1 cellular context compared by ENCODE assay signal in the genomic region with DNA sequence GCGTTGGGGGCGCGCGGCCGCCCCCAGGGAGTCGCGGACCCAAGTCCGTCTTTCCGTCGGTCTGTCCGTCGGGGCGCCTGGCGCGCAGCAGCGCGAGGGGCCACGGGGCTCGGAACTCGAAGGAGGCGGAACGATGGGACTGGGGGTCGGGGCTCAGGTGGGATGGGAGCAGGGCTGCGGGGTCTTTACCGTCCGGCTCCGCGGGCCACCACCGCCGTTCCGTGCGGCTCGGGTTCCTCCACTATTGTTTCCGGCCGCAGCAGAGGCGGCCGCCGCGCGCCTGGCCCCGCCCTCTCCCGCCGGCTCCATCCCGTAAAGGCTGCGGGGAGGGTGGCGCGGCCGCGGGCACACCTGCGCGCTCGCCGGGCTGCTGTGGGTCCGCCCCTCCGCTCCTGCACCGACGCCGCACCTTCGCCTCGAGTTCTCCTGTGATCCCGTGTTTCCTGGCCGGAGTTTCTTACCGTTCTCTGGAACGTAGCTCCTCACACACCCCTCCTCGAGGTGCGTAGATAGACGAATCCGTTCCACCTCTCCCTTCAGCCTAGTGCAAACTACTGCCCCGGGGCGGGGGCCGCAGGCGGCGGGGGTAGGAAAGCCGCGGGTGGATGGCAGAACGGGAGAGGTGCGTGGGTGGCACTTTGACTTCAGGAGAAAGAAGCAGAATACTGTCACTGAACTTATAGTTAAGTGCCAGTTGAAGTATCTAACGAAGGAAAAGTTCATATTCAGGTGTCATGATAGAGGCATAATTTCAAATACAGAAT.
TF ChIP-seq lines count a peak whose summit lies in the region.

A gene (minus strand): TSS at position 243 of the 764 bp plus-strand sequence. CDS start 1,038 bp downstream, outside the sequence.

TF ChIP-seq in HepG2, 621 proteins besides CTCF, POLR2A, EP300 and RAD21 (continued from another document and continues in another):
- TF ChIP-seq HNRNPLL (IDR thresholded peaks at IDR 0.05; ENCODE audit: low read depth, low read length, poor library complexity, severe bottlenecking) = peak; percentile 75
- no peak for TF ChIP-seq ZBTB38 (CRISPR knock-in tag; IDR thresholded peaks at IDR 0.05)
- TF ChIP-seq ZNF589 (CRISPR knock-in tag; conservative IDR thresholded peaks at IDR 0.05) = no peak
- TF ChIP-seq ZNF121 (CRISPR knock-in tag; IDR thresholded peaks at IDR 0.05) = no peak
- TF ChIP-seq, protein P1, sequence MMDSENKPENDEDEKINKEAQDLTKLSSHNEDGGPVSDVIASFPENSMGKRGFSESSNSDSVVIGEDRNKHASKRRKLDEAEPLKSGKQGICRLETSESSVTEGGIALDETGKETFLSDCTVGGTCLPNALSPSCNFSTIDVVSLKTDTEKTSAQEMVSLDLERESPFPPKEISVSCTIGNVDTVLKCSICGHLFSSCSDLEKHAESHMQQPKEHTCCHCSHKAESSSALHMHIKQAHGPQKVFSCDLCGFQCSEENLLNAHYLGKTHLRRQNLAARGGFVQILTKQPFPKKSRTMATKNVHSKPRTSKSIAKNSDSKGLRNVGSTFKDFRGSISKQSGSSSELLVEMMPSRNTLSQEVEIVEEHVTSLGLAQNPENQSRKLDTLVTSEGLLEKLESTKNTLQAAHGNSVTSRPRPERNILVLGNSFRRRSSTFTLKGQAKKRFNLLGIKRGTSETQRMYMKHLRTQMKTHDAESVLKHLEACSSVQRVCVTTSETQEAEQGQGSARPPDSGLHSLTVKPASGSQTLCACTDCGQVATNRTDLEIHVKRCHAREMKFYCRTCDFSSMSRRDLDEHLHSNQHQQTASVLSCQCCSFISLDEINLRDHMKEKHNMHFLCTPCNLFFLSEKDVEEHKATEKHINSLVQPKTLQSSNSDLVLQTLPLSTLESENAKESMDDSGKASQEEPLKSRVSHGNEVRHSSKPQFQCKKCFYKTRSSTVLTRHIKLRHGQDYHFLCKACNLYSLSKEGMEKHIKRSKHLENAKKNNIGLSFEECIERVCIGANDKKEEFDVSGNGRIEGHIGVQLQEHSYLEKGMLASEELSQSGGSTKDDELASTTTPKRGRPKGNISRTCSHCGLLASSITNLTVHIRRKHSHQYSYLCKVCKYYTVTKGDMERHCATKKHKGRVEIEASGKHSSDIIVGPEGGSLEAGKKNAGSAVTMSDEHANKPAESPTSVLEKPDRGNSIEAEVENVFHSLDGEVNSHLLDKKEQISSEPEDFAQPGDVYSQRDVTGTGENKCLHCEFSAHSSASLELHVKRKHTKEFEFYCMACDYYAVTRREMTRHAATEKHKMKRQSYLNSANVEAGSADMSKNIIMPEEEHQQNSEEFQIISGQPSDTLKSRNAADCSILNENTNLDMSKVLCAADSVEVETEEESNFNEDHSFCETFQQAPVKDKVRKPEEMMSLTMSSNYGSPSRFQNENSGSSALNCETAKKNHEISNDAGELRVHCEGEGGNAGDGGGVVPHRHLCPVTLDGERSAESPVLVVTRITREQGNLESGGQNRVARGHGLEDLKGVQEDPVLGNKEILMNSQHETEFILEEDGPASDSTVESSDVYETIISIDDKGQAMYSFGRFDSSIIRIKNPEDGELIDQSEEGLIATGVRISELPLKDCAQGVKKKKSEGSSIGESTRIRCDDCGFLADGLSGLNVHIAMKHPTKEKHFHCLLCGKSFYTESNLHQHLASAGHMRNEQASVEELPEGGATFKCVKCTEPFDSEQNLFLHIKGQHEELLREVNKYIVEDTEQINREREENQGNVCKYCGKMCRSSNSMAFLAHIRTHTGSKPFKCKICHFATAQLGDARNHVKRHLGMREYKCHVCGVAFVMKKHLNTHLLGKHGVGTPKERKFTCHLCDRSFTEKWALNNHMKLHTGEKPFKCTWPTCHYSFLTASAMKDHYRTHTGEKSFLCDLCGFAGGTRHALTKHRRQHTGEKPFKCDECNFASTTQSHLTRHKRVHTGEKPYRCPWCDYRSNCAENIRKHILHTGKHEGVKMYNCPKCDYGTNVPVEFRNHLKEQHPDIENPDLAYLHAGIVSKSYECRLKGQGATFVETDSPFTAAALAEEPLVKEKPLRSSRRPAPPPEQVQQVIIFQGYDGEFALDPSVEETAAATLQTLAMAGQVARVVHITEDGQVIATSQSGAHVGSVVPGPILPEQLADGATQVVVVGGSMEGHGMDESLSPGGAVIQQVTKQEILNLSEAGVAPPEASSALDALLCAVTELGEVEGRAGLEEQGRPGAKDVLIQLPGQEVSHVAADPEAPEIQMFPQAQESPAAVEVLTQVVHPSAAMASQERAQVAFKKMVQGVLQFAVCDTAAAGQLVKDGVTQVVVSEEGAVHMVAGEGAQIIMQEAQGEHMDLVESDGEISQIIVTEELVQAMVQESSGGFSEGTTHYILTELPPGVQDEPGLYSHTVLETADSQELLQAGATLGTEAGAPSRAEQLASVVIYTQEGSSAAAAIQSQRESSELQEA (CRISPR knock-in tag; IDR thresholded peaks at IDR 0.05; ENCODE audit: not compliant biosample characterization) = no peak
- TF ChIP-seq ZNF570 (CRISPR knock-in tag; IDR thresholded peaks at IDR 0.05; ENCODE audit: borderline replicate concordance) = no peak
- TF ChIP-seq ZNF775 (CRISPR knock-in tag; IDR thresholded peaks at IDR 0.05; ENCODE audit: borderline replicate concordance) = no peak
- TF ChIP-seq ZSCAN12 (CRISPR knock-in tag; IDR thresholded peaks at IDR 0.05) = no peak
- no peak for TF ChIP-seq POLR2AphosphoS2 (IDR thresholded peaks at IDR 0.05; ENCODE audit: low read depth, low read length)
- TF ChIP-seq, protein P2, sequence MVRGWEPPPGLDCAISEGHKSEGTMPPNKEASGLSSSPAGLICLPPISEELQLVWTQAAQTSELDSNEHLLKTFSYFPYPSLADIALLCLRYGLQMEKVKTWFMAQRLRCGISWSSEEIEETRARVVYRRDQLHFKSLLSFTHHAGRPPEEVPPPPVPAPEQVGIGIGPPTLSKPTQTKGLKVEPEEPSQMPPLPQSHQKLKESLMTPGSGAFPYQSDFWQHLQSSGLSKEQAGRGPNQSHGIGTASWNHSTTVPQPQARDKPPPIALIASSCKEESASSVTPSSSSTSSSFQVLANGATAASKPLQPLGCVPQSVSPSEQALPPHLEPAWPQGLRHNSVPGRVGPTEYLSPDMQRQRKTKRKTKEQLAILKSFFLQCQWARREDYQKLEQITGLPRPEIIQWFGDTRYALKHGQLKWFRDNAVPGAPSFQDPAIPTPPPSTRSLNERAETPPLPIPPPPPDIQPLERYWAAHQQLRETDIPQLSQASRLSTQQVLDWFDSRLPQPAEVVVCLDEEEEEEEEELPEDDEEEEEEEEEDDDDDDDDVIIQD (CRISPR knock-in tag; IDR thresholded peaks at IDR 0.05; ENCODE audit: low read depth) = no peak
- TF ChIP-seq STAT5B (CRISPR knock-in tag; IDR thresholded peaks at IDR 0.05) = no peak
- no peak for TF ChIP-seq ZNF557 (CRISPR knock-in tag; IDR thresholded peaks at IDR 0.05)
- TF ChIP-seq ZSCAN9 (CRISPR knock-in tag; IDR thresholded peaks at IDR 0.05; ENCODE audit: borderline replicate concordance) = no peak
- peak; percentile 65 for TF ChIP-seq GABPA (IDR thresholded peaks at IDR 0.05; ENCODE audit: low read depth, low read length)
- peak; percentile 57; the same call in 1 of the 2 replicates for TF ChIP-seq GABPA (CRISPR knock-in tag; IDR thresholded peaks at IDR 0.05; ENCODE audit: low read depth)
- TF ChIP-seq, protein P3, sequence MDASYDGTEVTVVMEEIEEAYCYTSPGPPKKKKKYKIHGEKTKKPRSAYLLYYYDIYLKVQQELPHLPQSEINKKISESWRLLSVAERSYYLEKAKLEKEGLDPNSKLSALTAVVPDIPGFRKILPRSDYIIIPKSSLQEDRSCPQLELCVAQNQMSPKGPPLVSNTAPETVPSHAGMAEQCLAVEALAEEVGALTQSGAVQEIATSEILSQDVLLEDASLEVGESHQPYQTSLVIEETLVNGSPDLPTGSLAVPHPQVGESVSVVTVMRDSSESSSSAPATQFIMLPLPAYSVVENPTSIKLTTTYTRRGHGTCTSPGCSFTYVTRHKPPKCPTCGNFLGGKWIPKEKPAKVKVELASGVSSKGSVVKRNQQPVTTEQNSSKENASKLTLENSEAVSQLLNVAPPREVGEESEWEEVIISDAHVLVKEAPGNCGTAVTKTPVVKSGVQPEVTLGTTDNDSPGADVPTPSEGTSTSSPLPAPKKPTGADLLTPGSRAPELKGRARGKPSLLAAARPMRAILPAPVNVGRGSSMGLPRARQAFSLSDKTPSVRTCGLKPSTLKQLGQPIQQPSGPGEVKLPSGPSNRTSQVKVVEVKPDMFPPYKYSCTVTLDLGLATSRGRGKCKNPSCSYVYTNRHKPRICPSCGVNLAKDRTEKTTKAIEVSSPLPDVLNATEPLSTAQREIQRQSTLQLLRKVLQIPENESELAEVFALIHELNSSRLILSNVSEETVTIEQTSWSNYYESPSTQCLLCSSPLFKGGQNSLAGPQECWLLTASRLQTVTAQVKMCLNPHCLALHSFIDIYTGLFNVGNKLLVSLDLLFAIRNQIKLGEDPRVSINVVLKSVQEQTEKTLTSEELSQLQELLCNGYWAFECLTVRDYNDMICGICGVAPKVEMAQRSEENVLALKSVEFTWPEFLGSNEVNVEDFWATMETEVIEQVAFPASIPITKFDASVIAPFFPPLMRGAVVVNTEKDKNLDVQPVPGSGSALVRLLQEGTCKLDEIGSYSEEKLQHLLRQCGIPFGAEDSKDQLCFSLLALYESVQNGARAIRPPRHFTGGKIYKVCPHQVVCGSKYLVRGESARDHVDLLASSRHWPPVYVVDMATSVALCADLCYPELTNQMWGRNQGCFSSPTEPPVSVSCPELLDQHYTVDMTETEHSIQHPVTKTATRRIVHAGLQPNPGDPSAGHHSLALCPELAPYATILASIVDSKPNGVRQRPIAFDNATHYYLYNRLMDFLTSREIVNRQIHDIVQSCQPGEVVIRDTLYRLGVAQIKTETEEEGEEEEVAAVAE (CRISPR knock-in tag; IDR thresholded peaks at IDR 0.05; ENCODE audit: borderline replicate concordance) = no peak
- TF ChIP-seq MYC (CRISPR knock-in tag; IDR thresholded peaks at IDR 0.05; ENCODE audit: borderline replicate concordance) = no peak
- no peak for TF ChIP-seq ZNF230 (CRISPR knock-in tag; IDR thresholded peaks at IDR 0.05)
- TF ChIP-seq, protein P4, sequence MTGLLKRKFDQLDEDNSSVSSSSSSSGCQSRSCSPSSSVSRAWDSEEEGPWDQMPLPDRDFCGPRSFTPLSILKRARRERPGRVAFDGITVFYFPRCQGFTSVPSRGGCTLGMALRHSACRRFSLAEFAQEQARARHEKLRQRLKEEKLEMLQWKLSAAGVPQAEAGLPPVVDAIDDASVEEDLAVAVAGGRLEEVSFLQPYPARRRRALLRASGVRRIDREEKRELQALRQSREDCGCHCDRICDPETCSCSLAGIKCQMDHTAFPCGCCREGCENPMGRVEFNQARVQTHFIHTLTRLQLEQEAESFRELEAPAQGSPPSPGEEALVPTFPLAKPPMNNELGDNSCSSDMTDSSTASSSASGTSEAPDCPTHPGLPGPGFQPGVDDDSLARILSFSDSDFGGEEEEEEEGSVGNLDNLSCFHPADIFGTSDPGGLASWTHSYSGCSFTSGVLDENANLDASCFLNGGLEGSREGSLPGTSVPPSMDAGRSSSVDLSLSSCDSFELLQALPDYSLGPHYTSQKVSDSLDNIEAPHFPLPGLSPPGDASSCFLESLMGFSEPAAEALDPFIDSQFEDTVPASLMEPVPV (CRISPR knock-in tag; IDR thresholded peaks at IDR 0.05) = 0 out of 2 replicates have a peak, but pooled peaks have one; percentile 32
- TF ChIP-seq ZNF720 (CRISPR knock-in tag; IDR thresholded peaks at IDR 0.05) = no peak
- TF ChIP-seq HNF4A (CRISPR knock-in tag; IDR thresholded peaks at IDR 0.05) = no peak
- TF ChIP-seq, protein P5, sequence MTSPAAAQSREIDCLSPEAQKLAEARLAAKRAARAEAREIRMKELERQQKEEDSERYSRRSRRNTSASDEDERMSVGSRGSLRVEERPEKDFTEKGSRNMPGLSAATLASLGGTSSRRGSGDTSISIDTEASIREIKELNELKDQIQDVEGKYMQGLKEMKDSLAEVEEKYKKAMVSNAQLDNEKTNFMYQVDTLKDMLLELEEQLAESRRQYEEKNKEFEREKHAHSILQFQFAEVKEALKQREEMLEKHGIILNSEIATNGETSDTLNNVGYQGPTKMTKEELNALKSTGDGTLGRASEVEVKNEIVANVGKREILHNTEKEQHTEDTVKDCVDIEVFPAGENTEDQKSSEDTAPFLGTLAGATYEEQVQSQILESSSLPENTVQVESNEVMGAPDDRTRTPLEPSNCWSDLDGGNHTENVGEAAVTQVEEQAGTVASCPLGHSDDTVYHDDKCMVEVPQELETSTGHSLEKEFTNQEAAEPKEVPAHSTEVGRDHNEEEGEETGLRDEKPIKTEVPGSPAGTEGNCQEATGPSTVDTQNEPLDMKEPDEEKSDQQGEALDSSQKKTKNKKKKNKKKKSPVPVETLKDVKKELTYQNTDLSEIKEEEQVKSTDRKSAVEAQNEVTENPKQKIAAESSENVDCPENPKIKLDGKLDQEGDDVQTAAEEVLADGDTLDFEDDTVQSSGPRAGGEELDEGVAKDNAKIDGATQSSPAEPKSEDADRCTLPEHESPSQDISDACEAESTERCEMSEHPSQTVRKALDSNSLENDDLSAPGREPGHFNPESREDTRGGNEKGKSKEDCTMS (CRISPR knock-in tag; conservative IDR thresholded peaks at IDR 0.05) = no peak
- 0 out of 2 replicates have a peak, but pooled peaks have one; percentile 47 for TF ChIP-seq ZNF543 (CRISPR knock-in tag; IDR thresholded peaks at IDR 0.05)
- no peak for TF ChIP-seq CEBPB (IDR thresholded peaks at IDR 0.05; ENCODE audit: borderline replicate concordance, low read depth, low read length)
- no peak for TF ChIP-seq TMF1 (CRISPR knock-in tag; IDR thresholded peaks at IDR 0.05; ENCODE audit: low read depth)
- TF ChIP-seq IKZF4 (CRISPR knock-in tag; IDR thresholded peaks at IDR 0.05; ENCODE audit: borderline replicate concordance, low read depth, not compliant biosample characterization) = no peak
- no peak for TF ChIP-seq ZNF644 (CRISPR knock-in tag; IDR thresholded peaks at IDR 0.05; ENCODE audit: low read depth)
- TF ChIP-seq ZNF724P (CRISPR knock-in tag; IDR thresholded peaks at IDR 0.05; ENCODE audit: borderline replicate concordance) = 0 out of 2 replicates have a peak, but pooled peaks have one; percentile 74
- TF ChIP-seq SP4 (CRISPR knock-in tag; IDR thresholded peaks at IDR 0.05) = peak; percentile 43; the same call in 1 of the 2 replicates
- TF ChIP-seq ZNF451 (CRISPR knock-in tag; IDR thresholded peaks at IDR 0.05) = no peak
- TF ChIP-seq, protein P6, sequence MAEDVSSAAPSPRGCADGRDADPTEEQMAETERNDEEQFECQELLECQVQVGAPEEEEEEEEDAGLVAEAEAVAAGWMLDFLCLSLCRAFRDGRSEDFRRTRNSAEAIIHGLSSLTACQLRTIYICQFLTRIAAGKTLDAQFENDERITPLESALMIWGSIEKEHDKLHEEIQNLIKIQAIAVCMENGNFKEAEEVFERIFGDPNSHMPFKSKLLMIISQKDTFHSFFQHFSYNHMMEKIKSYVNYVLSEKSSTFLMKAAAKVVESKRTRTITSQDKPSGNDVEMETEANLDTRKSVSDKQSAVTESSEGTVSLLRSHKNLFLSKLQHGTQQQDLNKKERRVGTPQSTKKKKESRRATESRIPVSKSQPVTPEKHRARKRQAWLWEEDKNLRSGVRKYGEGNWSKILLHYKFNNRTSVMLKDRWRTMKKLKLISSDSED (CRISPR knock-in tag; IDR thresholded peaks at IDR 0.05) = no peak
- no peak for TF ChIP-seq NFE2 (CRISPR knock-in tag; IDR thresholded peaks at IDR 0.05)
- TF ChIP-seq, protein P7, sequence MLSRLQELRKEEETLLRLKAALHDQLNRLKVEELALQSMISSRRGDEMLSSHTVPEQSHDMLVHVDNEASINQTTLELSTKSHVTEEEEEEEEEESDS (CRISPR knock-in tag; IDR thresholded peaks at IDR 0.05; ENCODE audit: borderline replicate concordance) = no peak
